17 cellular contexts compared by ENCODE assay signal in the genomic region with DNA sequence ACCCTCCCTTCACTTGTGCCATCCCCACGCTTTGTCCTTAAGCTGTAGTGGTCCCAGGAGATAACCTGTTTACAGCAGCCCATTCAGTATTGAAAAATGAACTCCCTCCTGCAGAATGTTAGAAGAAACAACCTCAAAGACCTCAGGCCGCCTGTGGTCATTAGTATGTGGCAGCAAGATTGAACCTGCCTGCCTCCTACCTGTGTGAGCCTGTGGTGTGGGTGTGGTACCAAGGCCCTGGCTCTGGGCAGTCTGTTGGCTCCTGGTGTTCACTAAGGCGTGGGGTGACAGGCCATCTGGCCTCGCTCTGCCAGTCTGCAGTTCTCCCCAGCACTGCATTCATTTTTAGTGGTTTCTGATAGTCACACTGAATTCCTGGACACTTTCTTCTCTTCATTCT. TPM values are rescaled to one million over a fixed set of nuclear protein-coding genes. Genes with fewer than 3 reads are reported as not detected.
A peak's percentile ranks its signal among the peaks of the same experiment; 100 is the strongest.
DNase-seq lines count a peak whose midpoint lies in the region; ATAC-seq and TF ChIP-seq lines count a peak whose summit lies in the region.
"Had no signal": no experiment of that assay in that cellular context is flagged by ENCODE, and none has a peak within 500 bp of the region (broad histone marks: within the 10 kb centered on the region; RNA-seq: fewer than 3 reads in every experiment).

No MANE protein-coding gene starts in this region.

- peaks cover 4 to 12% of the 10 kb centered on the region in 2 donors for H3K36me3 Mint-ChIP-seq in activated T-cell treated with anti-CD3 and anti-CD28 coated beads, Interleukin-2, amount 50 U/mL, for 72 hours (ENCODE audit: insufficient read depth in 2 of 2)
- peaks cover 54% of the 10 kb centered on the region for H3K36me3 Mint-ChIP-seq in MCF 10A (ENCODE audit: insufficient read depth, unreplicated experiment)

- no peak for ATAC-seq in activated T-cell treated with anti-CD3 and anti-CD28 coated beads, Interleukin-2, amount 50 U/mL, for 72 hours (replicated peaks in 1 of 2)
- ATAC-seq in esophagus mucosa (peak; percentile 94), gastroesophageal sphincter (no peak)
- ATAC-seq: CD8-positive, alpha-beta T cell had no signal

- H3K4me3 Mint-ChIP-seq in activated T-cell treated with anti-CD3 and anti-CD28 coated beads, Interleukin-2, amount 50 U/mL, for 72 hours, result no peak overlapping the region
- H3K4me3 Mint-ChIP-seq in MCF 10A (ENCODE audit: unreplicated experiment), result no peak overlapping the region
- H3K4me3 Mint-ChIP-seq: CD8-positive, alpha-beta T cell; H9 had no signal

- POLR2A ChIA-PET in MCF 10A (lab: Yijun Ruan, JAX), result interaction anchor here (0.8 to 7.7 kb wide), 10 partner anchors 18 to 452 kb away, joined by 3 to 120 read pairs (median 6); a partner anchor contains a TSS

- DNase-seq in activated T-cell treated with anti-CD3 and anti-CD28 coated beads, Interleukin-2, amount 50 U/mL, for 72 hours, result no peak
- no peak for DNase-seq in activated T-cell treated with anti-CD3 and anti-CD28 coated beads for 4 hours
- peak; percentile 70 for DNase-seq in MCF 10A (ENCODE audit: unreplicated experiment)
- DNase-seq in thyroid gland, result peak; percentile 26 to 45
- DNase-seq in HT-29 (ENCODE audit: low spot score), result no peak
- no peak for DNase-seq in activated CD4-positive, alpha-beta T cell treated with anti-CD3 and anti-CD28 coated beads, Interleukin-2, amount 50 U/mL, for 48 hours
- DNase-seq: CD8-positive, alpha-beta T cell; DMS79 treated with DMSO at 0.1 percent for 48 hours; H9; KBM-7; NCI-H1417 treated with DMSO at 0.1 percent for 48 hours; NCI-H1930; NCI-H2171 treated with DMSO at 0.1 percent for 48 hours; NCI-H446 treated with DMSO at 0.1 percent for 48 hours had no signal

- TF ChIP-seq EP300 in gastroesophageal sphincter (IDR thresholded peaks at IDR 0.05), result no peak

- H3K27me3 ChIP-seq in thyroid gland, result no peaks in the 10 kb centered on the region
- H3K27me3 ChIP-seq in gastroesophageal sphincter, result no peaks in the 10 kb centered on the region

- no peak overlapping the region for H3K27ac ChIP-seq in thyroid gland
- no peak overlapping the region for H3K27ac ChIP-seq in gastroesophageal sphincter
- H3K27ac ChIP-seq: HL-60 had no signal

- peaks cover 9 to 46% of the 10 kb centered on the region in 2 donors for H3K4me1 ChIP-seq in thyroid gland
- H3K4me1 ChIP-seq in gastroesophageal sphincter, result peaks cover 0 to 30% (median 8%) of the 10 kb centered on the region in 3 donors

- H3K9me3 Mint-ChIP-seq in activated T-cell treated with anti-CD3 and anti-CD28 coated beads, Interleukin-2, amount 50 U/mL, for 72 hours, result no peaks in the 10 kb centered on the region
- H3K9me3 Mint-ChIP-seq in MCF 10A (ENCODE audit: unreplicated experiment), result no peaks in the 10 kb centered on the region
- H3K9me3 Mint-ChIP-seq: CD8-positive, alpha-beta T cell; H9 had no signal

- H3K36me3 ChIP-seq in thyroid gland, result peaks cover 8 to 9% of the 10 kb centered on the region in 2 donors
- H3K36me3 ChIP-seq in gastroesophageal sphincter, result peaks cover 0 to 44% of the 10 kb centered on the region in 2 donors

- WGBS in thyroid gland, 2 donors, result 71 to 99% methylated on average over 4 of the region's 4 CpGs
- WGBS in gastroesophageal sphincter (ENCODE audit: low coverage in 1 of 2), 2 donors, result 69 to 91% methylated on average over 3 to 4 of the region's 4 CpGs

- no peaks in the 10 kb centered on the region for H3K4me1 Mint-ChIP-seq in activated T-cell treated with anti-CD3 and anti-CD28 coated beads, Interleukin-2, amount 50 U/mL, for 72 hours (ENCODE audit: low read depth)
- H3K4me1 Mint-ChIP-seq in MCF 10A (ENCODE audit: insufficient read depth, unreplicated experiment), result peaks cover 25% of the 10 kb centered on the region

- CTCF ChIA-PET in MCF 10A (lab: Yijun Ruan, JAX), result interaction anchor here (0.6 to 6.7 kb wide), 7 partner anchors 12 to 304 kb away, joined by 3 to 138 read pairs (median 9); a partner anchor contains a TSS

- intact Hi-C loops in MCF 10A (cut with micrococcal nuclease) (loop anchor here (5.0 kb wide), 2 partner anchors 302 to 723 kb away; no protein-coding TSS in a partner anchor), thyroid gland (cut with DNase I) (loop anchor here (5.0 to 10.0 kb wide), 3 partner anchors 63 to 348 kb away; no protein-coding TSS in a partner anchor)

- H3K27ac Mint-ChIP-seq in activated T-cell treated with anti-CD3 and anti-CD28 coated beads, Interleukin-2, amount 50 U/mL, for 72 hours, result peak overlapping the region; percentile 38
- H3K27ac Mint-ChIP-seq in MCF 10A (ENCODE audit: low read depth, unreplicated experiment), result peak overlapping the region; percentile 35

- no peak overlapping the region for H3K4me3 ChIP-seq in thyroid gland (replicated peaks in 1 of 3)
- no peak overlapping the region for H3K4me3 ChIP-seq in gastroesophageal sphincter

- H3K27me3 Mint-ChIP-seq in activated T-cell treated with anti-CD3 and anti-CD28 coated beads, Interleukin-2, amount 50 U/mL, for 72 hours (ENCODE audit: low read depth), result no peaks in the 10 kb centered on the region
- no peaks in the 10 kb centered on the region for H3K27me3 Mint-ChIP-seq in MCF 10A (ENCODE audit: insufficient read depth, unreplicated experiment)

- H3K9me3 ChIP-seq in thyroid gland (no peaks in the 10 kb centered on the region), gastroesophageal sphincter (no peaks in the 10 kb centered on the region)

- TF ChIP-seq POLR2A in thyroid gland (IDR thresholded peaks at IDR 0.05) (no peak), gastroesophageal sphincter (IDR thresholded peaks at IDR 0.05) (no peak)

- BruUV-seq in MCF 10A (replicated peaks; lab: Mats Ljungman, UMichigan), result no TSS peak

- TF ChIP-seq CTCF in MCF 10A (IDR thresholded peaks at IDR 0.05; ENCODE audit: unreplicated experiment) (no peak), thyroid gland (IDR thresholded peaks at IDR 0.05) (no peak), gastroesophageal sphincter (IDR thresholded peaks at IDR 0.05) (no peak)

RNA-seq across cellular contexts. Expression of a gene that starts 21.0 kb away (rescaled TPM):
- 10 to 100 TPM; 12.4 to 14.3 TPM for total RNA-seq in activated T-cell treated with anti-CD3 and anti-CD28 coated beads, Interleukin-2, amount 50 U/mL, for 72 hours
- total RNA-seq in MCF 10A (2022) (10.2 and 12.9 TPM in 2 replicates), esophagus mucosa (10.3 TPM), thyroid gland (10 to 100 TPM in 3 of 4 donors, 1 to 10 TPM in 1; 9.9 to 15.6 (median 15.3) TPM), gastroesophageal sphincter (10 to 100 TPM in 3 of 4 donors, 1 to 10 TPM in 1; 7.9 to 15.6 (median 12.7) TPM)
- 7.1 and 7.4 TPM in 2 replicates for total RNA-seq in HT-29 (2014; rRNA removed; shearing (Covaris generic))

RNA-seq across cellular contexts. Expression of a gene that starts 21.2 kb away (rescaled TPM):
- 10 to 100 TPM; 48.4 to 61.0 TPM for total RNA-seq in activated T-cell treated with anti-CD3 and anti-CD28 coated beads, Interleukin-2, amount 50 U/mL, for 72 hours
- 73.3 and 83.6 TPM in 2 replicates for total RNA-seq in MCF 10A (2022)
- 13.4 TPM for total RNA-seq in esophagus mucosa
- total RNA-seq in thyroid gland, result 10 to 100 TPM; 53.4 to 69.3 (median 60.8) TPM
- total RNA-seq in gastroesophageal sphincter, result 10 to 100 TPM; 27.6 to 73.0 (median 34.4) TPM
- total RNA-seq in HT-29 (2014; rRNA removed; shearing (Covaris generic)), result 8.6 and 9.3 TPM in 2 replicates

Comparison
In these comparisons a context has a peak if more than half of its experiments do, and no peak if none do; other contexts are left out.
1. DNase-seq: peak in MCF 10A (single experiment) and thyroid gland (2 of 2); none in activated T-cell treated with anti-CD3 and anti-CD28 coated beads, Interleukin-2, amount 50 U/mL, for 72 hours (0 of 2), activated T-cell treated with anti-CD3 and anti-CD28 coated beads for 4 hours (single experiment), HT-29 (single experiment) and activated CD4-positive, alpha-beta T cell treated with anti-CD3 and anti-CD28 coated beads, Interleukin-2, amount 50 U/mL, for 48 hours (0 of 2).